ENCODE assay signal across 17 cellular contexts in the genomic region with DNA sequence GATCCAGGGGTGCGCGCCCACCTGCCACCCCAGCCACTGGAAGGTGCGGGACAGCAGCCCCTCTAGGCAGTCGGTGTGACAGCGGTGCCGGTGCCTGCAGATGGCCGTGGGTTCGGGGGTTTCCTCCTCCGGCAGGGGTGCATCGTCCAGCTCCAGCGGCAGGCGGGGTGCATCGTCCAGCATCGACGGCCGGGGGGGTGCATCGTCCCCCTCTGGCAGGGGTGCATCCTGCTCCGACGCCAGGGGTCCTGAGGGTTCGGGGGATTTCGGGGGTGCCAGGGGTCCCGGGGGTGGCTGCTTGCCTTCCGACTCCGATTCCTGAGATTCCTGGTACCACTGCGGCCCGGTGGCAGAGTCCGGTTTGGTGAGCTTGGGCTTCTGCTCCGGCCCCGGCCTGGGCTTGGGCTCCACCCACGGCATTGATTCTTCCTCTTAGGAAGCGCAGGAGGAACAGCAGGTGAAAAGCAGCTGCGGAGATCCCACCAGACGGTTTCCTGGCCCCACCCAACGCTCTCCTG.
DNase-seq lines count a peak whose midpoint lies in the region; ATAC-seq, FAIRE-seq and TF ChIP-seq lines count a peak whose summit lies in the region.
"Had no signal": no experiment of that assay in that cellular context is flagged by ENCODE, and none has a peak within 500 bp of the region (broad histone marks: within the 10 kb centered on the region; RNA-seq: fewer than 3 reads in every experiment).

No MANE protein-coding gene starts in this region.

- intact Hi-C loops in endothelial cell of umbilical vein (cut with micrococcal nuclease) (no loop called here), dorsolateral prefrontal cortex (cut with DNase I) (no loop called here)

- H2AFZ ChIP-seq in endothelial cell of umbilical vein (ENCODE audit: low read depth, low read length), result no peak overlapping the region

- H3K9me3 Mint-ChIP-seq in stimulated activated naive CD8-positive, alpha-beta T cell treated with anti-CD3 and anti-CD28 coated beads, Interleukin-15, amount 100 ng/mL, for 72 hours, result no peaks in the 10 kb centered on the region
- H3K9me3 Mint-ChIP-seq in nephron progenitor cell, result peaks cover 18% of the 10 kb centered on the region
- H3K9me3 Mint-ChIP-seq: CD4-positive, alpha-beta T cell had no signal

- no peaks in the 10 kb centered on the region for H3K9me1 ChIP-seq in endothelial cell of umbilical vein (replicated peaks; ENCODE audit: control insufficient read depth, extremely low read depth, insufficient read depth, low read length)

- DNase-seq in stimulated activated naive CD8-positive, alpha-beta T cell treated with anti-CD3 and anti-CD28 coated beads, Interleukin-15, amount 100 ng/mL, for 72 hours, result no peak
- DNase-seq in stimulated activated naive CD8-positive, alpha-beta T cell treated with anti-CD3 and anti-CD28 coated beads, Interleukin-15, Interleukin-2, amounts not matched to agents 100 U/mL and 50 U/mL, for 24 hours, result no peak
- DNase-seq in endothelial cell of umbilical vein (ENCODE audit: low read depth, low spot score), result no peak
- DNase-seq in nephron progenitor cell, result peak; percentile 3
- no peak for DNase-seq in OCI-M1 (lab: John Stamatoyannopoulos, UW)
- no peak for DNase-seq in GM13976 (ENCODE audit: low spot score)
- no peak for DNase-seq in dorsolateral prefrontal cortex
- DNase-seq: CD4-positive, alpha-beta T cell; EL; NCI-H1092; NCI-H146; NCI-H2081 treated with DMSO at 0.1 percent for 48 hours; NCI-H510A; NCI-H82; SHP77 had no signal

- H3K27me3 Mint-ChIP-seq in stimulated activated naive CD8-positive, alpha-beta T cell treated with anti-CD3 and anti-CD28 coated beads, Interleukin-15, amount 100 ng/mL, for 72 hours, result peaks cover 25% of the 10 kb centered on the region
- H3K27me3 Mint-ChIP-seq in nephron progenitor cell (ENCODE audit: low read depth, poor library complexity), result peaks cover 2% of the 10 kb centered on the region

- H3K36me3 ChIP-seq in endothelial cell of umbilical vein (ENCODE audit: control insufficient read depth in 2 of 2, extremely low read depth in 1 of 2, insufficient read depth in 2 of 2, low read length in 2 of 2), result no peaks in the 10 kb centered on the region

- FAIRE-seq in endothelial cell of umbilical vein (lab: Jason Lieb, UNC), result no peak
- FAIRE-seq: GM19239, H54 had no signal

- no TSS peak for BruUV-seq in endothelial cell of umbilical vein (replicated peaks; lab: Mats Ljungman, UMichigan)

- no peaks in the 10 kb centered on the region for H3K4me1 ChIP-seq in endothelial cell of umbilical vein (ENCODE audit: control insufficient read depth, extremely low read depth, insufficient read depth, low read length)

- no peak for ATAC-seq in stimulated activated naive CD8-positive, alpha-beta T cell treated with anti-CD3 and anti-CD28 coated beads, Interleukin-15, amount 100 ng/mL, for 72 hours
- no peak for ATAC-seq in stimulated activated naive CD8-positive, alpha-beta T cell treated with anti-CD3 and anti-CD28 coated beads, Interleukin-15, Interleukin-2, amounts not matched to agents 100 U/mL and 50 U/mL, for 24 hours

- H3K27me3 ChIP-seq in endothelial cell of umbilical vein (ENCODE audit: control insufficient read depth in 2 of 2, insufficient read depth in 2 of 2, low read length in 2 of 2) (peaks cover 8 to 18% of the 10 kb centered on the region in 2 experiments), dorsolateral prefrontal cortex (peaks cover 0 to 28% (median 8%) of the 10 kb centered on the region in 45 donors)

- H3K4me3 ChIP-seq in endothelial cell of umbilical vein (replicated peaks in 1 of 3; ENCODE audit: insufficient read depth in 1 of 3, low read depth in 1 of 3, low read length in 3 of 3) (no peak overlapping the region), dorsolateral prefrontal cortex (no peak overlapping the region)

- H3K27ac ChIP-seq in endothelial cell of umbilical vein (ENCODE audit: insufficient read depth, low read depth, low read length) (no peak overlapping the region), dorsolateral prefrontal cortex (no peak overlapping the region)

- no peaks in the 10 kb centered on the region for H3K4me1 Mint-ChIP-seq in stimulated activated naive CD8-positive, alpha-beta T cell treated with anti-CD3 and anti-CD28 coated beads, Interleukin-15, amount 100 ng/mL, for 72 hours
- H3K4me1 Mint-ChIP-seq in nephron progenitor cell, result no peaks in the 10 kb centered on the region

- H3K9me3 ChIP-seq in endothelial cell of umbilical vein (replicated peaks; ENCODE audit: control insufficient read depth, insufficient read depth, low read length), result no peaks in the 10 kb centered on the region

- CTCF ChIA-PET in endothelial cell of umbilical vein (lab: Charles Lee), result no interaction called here

- dilution Hi-C loops in endothelial cell of umbilical vein (cut with MboI; ENCODE audit: extremely low pct_ligation_motif_present, low sequenced_read_pairs), result no loop called here

- peak overlapping the region; percentile 15 to 41 for H3K4me3 Mint-ChIP-seq in stimulated activated naive CD8-positive, alpha-beta T cell treated with anti-CD3 and anti-CD28 coated beads, Interleukin-15, amount 100 ng/mL, for 72 hours
- H3K4me3 Mint-ChIP-seq in nephron progenitor cell, result no peak overlapping the region
- H3K4me3 Mint-ChIP-seq: CD4-positive, alpha-beta T cell had no signal

- no peak for TF ChIP-seq CTCF in endothelial cell of umbilical vein (IDR thresholded peaks at IDR 0.05; ENCODE audit: extremely low read depth in 1 of 2, insufficient read depth in 1 of 2, low read depth in 1 of 2, low read length in 2 of 2)
- TF ChIP-seq CTCF in nephron progenitor cell (IDR thresholded peaks at IDR 0.05), result no peak
- TF ChIP-seq CTCF in GM13976 (IDR thresholded peaks at IDR 0.05; ENCODE audit: borderline replicate concordance, control extremely low read depth, extremely low read depth, insufficient read depth, missing control alignments), result no peak
- TF ChIP-seq CTCF in dorsolateral prefrontal cortex (IDR thresholded peaks at IDR 0.05 in 54 of 56, conservative IDR thresholded peaks at IDR 0.05 in 2 of 56; ENCODE audit: low read depth in 1 of 56, partially characterized antibody in 56 of 56), result no peak

- in situ Hi-C loops in GM13976 (cut with MboI; ENCODE audit: low sequenced_read_pairs, unreplicated experiment), result no loop called here

- no peak overlapping the region for H3K27ac Mint-ChIP-seq in stimulated activated naive CD8-positive, alpha-beta T cell treated with anti-CD3 and anti-CD28 coated beads, Interleukin-15, amount 100 ng/mL, for 72 hours
- no peak overlapping the region for H3K27ac Mint-ChIP-seq in nephron progenitor cell
- H3K27ac Mint-ChIP-seq: CD4-positive, alpha-beta T cell had no signal

- no peak for TF ChIP-seq POLR2A in endothelial cell of umbilical vein (IDR thresholded peaks at IDR 0.05; ENCODE audit: low read depth, low read length)

- no peak overlapping the region for H3K9ac ChIP-seq in endothelial cell of umbilical vein (replicated peaks; ENCODE audit: extremely low read depth, insufficient read depth, low read length)

- H3K4me2 ChIP-seq in endothelial cell of umbilical vein (ENCODE audit: insufficient read depth, low read length), result no peak overlapping the region

- POLR2A ChIA-PET in endothelial cell of umbilical vein (lab: Charles Lee), result no interaction called here

- no peaks in the 10 kb centered on the region for H3K36me3 Mint-ChIP-seq in nephron progenitor cell (ENCODE audit: low read depth)

- no peaks in the 10 kb centered on the region for H4K20me1 ChIP-seq in endothelial cell of umbilical vein (replicated peaks; ENCODE audit: control insufficient read depth, extremely low read depth, insufficient read depth, low read length)

- no peaks in the 10 kb centered on the region for H3K79me2 ChIP-seq in endothelial cell of umbilical vein (ENCODE audit: control insufficient read depth, insufficient read depth, low read length)

TF ChIP-seq in endothelial cell of umbilical vein, 7 proteins besides CTCF, POLR2A, EP300 and RAD21:
- TF ChIP-seq FOS (IDR thresholded peaks at IDR 0.05; ENCODE audit: borderline replicate concordance, insufficient read depth, low read length) (no peak), EZH2 (IDR thresholded peaks at IDR 0.05; ENCODE audit: borderline replicate concordance, low read depth, low read length, severe bottlenecking) (peak; percentile 51)
TF ChIP-seq in endothelial cell of umbilical vein: peak in this region for 1.
